8 cellular contexts compared by ENCODE assay signal in genomic region chr17:56593741-56594527, GRCh38. TPM values are rescaled to one million over a fixed set of nuclear protein-coding genes. Genes with fewer than 3 reads are reported as not detected.
DNase-seq lines count a peak whose midpoint lies in the region; ATAC-seq and TF ChIP-seq lines count a peak whose summit lies in the region.

No MANE protein-coding gene starts in this region.

- peaks cover 23% of the 10 kb centered on the region for H3K27me3 Mint-ChIP-seq in activated CD4-positive, alpha-beta T cell treated with anti-CD3 and anti-CD28 coated beads for 36 hours

- TF ChIP-seq CTCF in lower leg skin (IDR thresholded peaks at IDR 0.05), result no peak

- intact Hi-C loops in activated CD4-positive, alpha-beta T cell treated with anti-CD3 and anti-CD28 coated beads for 36 hours (cut with DNase I, micrococcal nuclease), result loop anchor here in 1 of 2 experiments (2.0 to 10.0 kb wide), 4 partner anchors 239 to 1169 kb away; partner anchors contain the start of genes C17orf67, COIL, MMD and TRIM25
- intact Hi-C loops in lower leg skin (cut with DNase I; ENCODE audit: low total_unique reads), result loop anchor here (5.0 kb wide), 1 partner anchor 123 kb away; no protein-coding TSS in a partner anchor

- no peak for TF ChIP-seq POLR2A in lower leg skin (IDR thresholded peaks at IDR 0.05)

- CTCF ChIA-PET in activated CD4-positive, alpha-beta T cell treated with anti-CD3 and anti-CD28 coated beads for 36 hours (lab: Charles Lee), result interaction anchor here (0.6 to 7.7 kb wide), 16 partner anchors 10 to 191 kb away, joined by 3 to 109 read pairs (median 4); no protein-coding TSS in a partner anchor

- WGBS in lower leg skin, 2 donors, result 0% methylated on average over 30 to 41 of the region's 91 CpGs

- H3K4me3 ChIP-seq in lower leg skin (ENCODE audit: low read depth, poor library complexity, severe bottlenecking), result peak overlapping the region; percentile 27

- POLR2A ChIA-PET in activated CD4-positive, alpha-beta T cell treated with anti-CD3 and anti-CD28 coated beads for 36 hours (lab: Charles Lee), result interaction anchor here (0.6 to 1.1 kb wide), 2 partner anchors 53 to 122 kb away, joined by 4 to 8 read pairs; no protein-coding TSS in a partner anchor

- peak overlapping the region; percentile 68 for H3K4me3 Mint-ChIP-seq in activated CD4-positive, alpha-beta T cell treated with anti-CD3 and anti-CD28 coated beads for 36 hours

- no peaks in the 10 kb centered on the region for H3K36me3 Mint-ChIP-seq in activated CD4-positive, alpha-beta T cell treated with anti-CD3 and anti-CD28 coated beads for 36 hours (ENCODE audit: low read depth)

- peaks cover 32% of the 10 kb centered on the region for H3K4me1 Mint-ChIP-seq in activated CD4-positive, alpha-beta T cell treated with anti-CD3 and anti-CD28 coated beads for 36 hours

- DNase-seq in NCI-H82 (lab: John Stamatoyannopoulos, UW), result peak; percentile 92
- no peak for DNase-seq in NCI-H82 treated with DMSO at 0.1 percent for 48 hours (lab: John Stamatoyannopoulos, UW; ENCODE audit: unreplicated experiment)
- DNase-seq in NCI-H1092 treated with DMSO at 0.1 percent for 48 hours (lab: John Stamatoyannopoulos, UW), result peak; percentile 63
- DNase-seq in activated CD4-positive, alpha-beta T cell treated with anti-CD3 and anti-CD28 coated beads for 36 hours, result peak; percentile 73
- DNase-seq in dermis blood vessel endothelial cell, result peak; percentile 74
- DNase-seq in lower leg skin (ENCODE audit: low spot score in 2 of 2), result peak in 1 of 2 donors; percentile 88
- peak in 2 of 3 experiments; percentile 17 to 18 for DNase-seq in stimulated activated CD4-positive, alpha-beta T cell treated with anti-CD3 and anti-CD28 coated beads, TNF-alpha, amount 100 ng/mL, for 4 hours (ENCODE audit: low read depth in 3 of 3)
- no peak for DNase-seq in epidermal melanocyte (ENCODE audit: insufficient read length, low spot score)

- no peaks in the 10 kb centered on the region for H3K9me3 Mint-ChIP-seq in activated CD4-positive, alpha-beta T cell treated with anti-CD3 and anti-CD28 coated beads for 36 hours (ENCODE audit: low read depth)

- peak; percentile 50 for ATAC-seq in activated CD4-positive, alpha-beta T cell treated with anti-CD3 and anti-CD28 coated beads for 36 hours

- H3K27ac Mint-ChIP-seq in activated CD4-positive, alpha-beta T cell treated with anti-CD3 and anti-CD28 coated beads for 36 hours, result no peak overlapping the region

RNA-seq across cellular contexts. Expression of gene NOG, which starts 0.4 kb away (rescaled TPM):
- 1 to 10 TPM; 2.6 to 3.4 TPM for total RNA-seq in activated CD4-positive, alpha-beta T cell treated with anti-CD3 and anti-CD28 coated beads for 36 hours
- total RNA-seq in dermis blood vessel endothelial cell, result 0.23 and 1.2 TPM in 2 replicates
- under 1 TPM in 3 of 4 donors, not detected in 1; 0.30 to 0.78 (median 0.52) TPM for total RNA-seq in lower leg skin

Comparison
In these comparisons a context has a peak if more than half of its experiments do, and no peak if none do; other contexts are left out.
1. DNase-seq: peak in NCI-H82 (single experiment), NCI-H1092 treated with DMSO at 0.1 percent for 48 hours (single experiment), activated CD4-positive, alpha-beta T cell treated with anti-CD3 and anti-CD28 coated beads for 36 hours (single experiment), dermis blood vessel endothelial cell (single experiment) and stimulated activated CD4-positive, alpha-beta T cell treated with anti-CD3 and anti-CD28 coated beads, TNF-alpha, amount 100 ng/mL, for 4 hours (2 of 3); none in NCI-H82 treated with DMSO at 0.1 percent for 48 hours (single experiment) and epidermal melanocyte (single experiment).